In genomic region chr17:80000136-80000535, GRCh38 we compare ENCODE assay signal across 30 cellular contexts. TPM values are rescaled to one million over a fixed set of nuclear protein-coding genes. Genes with fewer than 3 reads are reported as not detected.
"Had no signal": no experiment of that assay in that cellular context is flagged by ENCODE, and none has a peak within 500 bp of the region (broad histone marks: within the 10 kb centered on the region; RNA-seq: fewer than 3 reads in every experiment).

No MANE protein-coding gene starts in this region.

- H3K4me3 ChIP-seq: ascending aorta, Peyer's patch had no signal

- H3K27ac ChIP-seq: ascending aorta, KMS-11, Peyer's patch, WERI-Rb-1 had no signal

- DNase-seq: activated CD4-positive, alpha-beta memory T cell treated with anti-CD3 and anti-CD28 coated beads, Interleukin-2, amount 10 ng/mL, durations not matched to agents 7 days and 5 days; activated CD4-positive, alpha-beta T cell treated with anti-CD3 and anti-CD28 coated beads for 1 hour; activated CD4-positive, alpha-beta T cell treated with anti-CD3 and anti-CD28 coated beads for 48 hours; activated CD4-positive, CD25-positive, alpha-beta regulatory T cell; activated CD8-positive, alpha-beta memory T cell treated with anti-CD3 and anti-CD28 coated beads for 24 hours; activated CD8-positive, alpha-beta memory T cell treated with anti-CD3 and anti-CD28 coated beads, Interleukin-2, amount 10 ng/mL, durations not matched to agents 7 days and 5 days; activated CD8-positive, alpha-beta memory T cell treated with anti-CD3 and anti-CD28 coated beads, Interleukin-2, amount 50 U/mL, for 48 hours; activated effector memory CD4-positive, alpha-beta T cell treated with Interleukin-2 at 50 U/mL for 16 hours; activated naive CD8-positive, alpha-beta T cell treated with anti-CD3 and anti-CD28 coated beads, Interleukin-2, amount 10 ng/mL, durations not matched to agents 7 days and 5 days; activated T-cell treated with anti-CD3 and anti-CD28 coated beads, Interleukin-2, amount 50 U/mL, for 48 hours; NCI-H1105; NCI-H1417 treated with DMSO at 0.1 percent for 48 hours; NCI-H187 treated with DMSO at 0.1 percent for 48 hours; NCI-H2081; NCI-H226; NCI-H526; NCI-H748 treated with DMSO at 0.1 percent for 48 hours; NK-92 treated with Interleukin-12 subunit alpha and Interleukin-12 subunit beta, amount 100 ng/mL, for 24 hours; PC-3; Peyer's patch; RPMI8226; SIG-M5; T-helper 1 cell; T1000; WERI-Rb-1 had no signal

- H3K36me3 ChIP-seq: ascending aorta, Peyer's patch had no signal

- H3K4me3 Mint-ChIP-seq: activated CD4-positive, alpha-beta memory T cell treated with anti-CD3 and anti-CD28 coated beads, Interleukin-2, amount 10 ng/mL, durations not matched to agents 7 days and 5 days; activated CD8-positive, alpha-beta memory T cell treated with anti-CD3 and anti-CD28 coated beads, Interleukin-2, amount 10 ng/mL, durations not matched to agents 7 days and 5 days; activated naive CD4-positive, alpha-beta T cell treated with anti-CD3 and anti-CD28 coated beads, Interleukin-2, amount 50 U/mL, for 24 hours; activated naive CD8-positive, alpha-beta T cell treated with anti-CD3 and anti-CD28 coated beads, Interleukin-2, amount 10 ng/mL, durations not matched to agents 7 days and 5 days had no signal

- H3K4me2 ChIP-seq: KMS-11 had no signal

- H3K4me1 ChIP-seq: ascending aorta had no signal

- H3K9ac ChIP-seq: KMS-11 had no signal

- H3K27me3 Mint-ChIP-seq: activated CD4-positive, alpha-beta memory T cell treated with anti-CD3 and anti-CD28 coated beads, Interleukin-2, amount 10 ng/mL, durations not matched to agents 7 days and 5 days; activated CD8-positive, alpha-beta memory T cell treated with anti-CD3 and anti-CD28 coated beads, Interleukin-2, amount 10 ng/mL, durations not matched to agents 7 days and 5 days; activated naive CD4-positive, alpha-beta T cell treated with anti-CD3 and anti-CD28 coated beads, Interleukin-2, amount 50 U/mL, for 24 hours; activated naive CD8-positive, alpha-beta T cell treated with anti-CD3 and anti-CD28 coated beads, Interleukin-2, amount 10 ng/mL, durations not matched to agents 7 days and 5 days had no signal

- H3K27ac Mint-ChIP-seq: activated CD4-positive, alpha-beta memory T cell treated with anti-CD3 and anti-CD28 coated beads, Interleukin-2, amount 10 ng/mL, durations not matched to agents 7 days and 5 days; activated CD8-positive, alpha-beta memory T cell treated with anti-CD3 and anti-CD28 coated beads, Interleukin-2, amount 10 ng/mL, durations not matched to agents 7 days and 5 days; activated naive CD4-positive, alpha-beta T cell treated with anti-CD3 and anti-CD28 coated beads, Interleukin-2, amount 50 U/mL, for 24 hours had no signal

- ATAC-seq: activated CD8-positive, alpha-beta memory T cell treated with anti-CD3 and anti-CD28 coated beads, Interleukin-2, amount 10 ng/mL, durations not matched to agents 7 days and 5 days; PC-3; SK-N-SH treated with all-trans-retinoic acid at 6 μM for 48 hours had no signal

- H3K27me3 ChIP-seq: ascending aorta, Peyer's patch had no signal

- H3K9me3 ChIP-seq: ascending aorta, Peyer's patch had no signal

- H3K36me3 Mint-ChIP-seq: activated CD8-positive, alpha-beta memory T cell treated with anti-CD3 and anti-CD28 coated beads, Interleukin-2, amount 10 ng/mL, durations not matched to agents 7 days and 5 days; activated naive CD4-positive, alpha-beta T cell treated with anti-CD3 and anti-CD28 coated beads, Interleukin-2, amount 50 U/mL, for 24 hours; activated naive CD8-positive, alpha-beta T cell treated with anti-CD3 and anti-CD28 coated beads, Interleukin-2, amount 10 ng/mL, durations not matched to agents 7 days and 5 days had no signal

- H3K9me3 Mint-ChIP-seq: activated CD4-positive, alpha-beta memory T cell treated with anti-CD3 and anti-CD28 coated beads, Interleukin-2, amount 10 ng/mL, durations not matched to agents 7 days and 5 days; activated naive CD4-positive, alpha-beta T cell treated with anti-CD3 and anti-CD28 coated beads, Interleukin-2, amount 50 U/mL, for 24 hours; activated naive CD8-positive, alpha-beta T cell treated with anti-CD3 and anti-CD28 coated beads, Interleukin-2, amount 10 ng/mL, durations not matched to agents 7 days and 5 days had no signal

RNA-seq across cellular contexts. Expression of gene CCDC40, which starts 36.3 kb away (rescaled TPM):
- total RNA-seq: activated CD4-positive, alpha-beta memory T cell treated with anti-CD3 and anti-CD28 coated beads, Interleukin-2, amount 10 ng/mL, durations not matched to agents 7 days and 5 days; T-helper 2 cell treated with Interferon-gamma antibody and Interleukin-4, amounts not matched to agents 100 ng/mL and 5 ng/mL, for 36 hours had no signal
